In the genomic region with DNA sequence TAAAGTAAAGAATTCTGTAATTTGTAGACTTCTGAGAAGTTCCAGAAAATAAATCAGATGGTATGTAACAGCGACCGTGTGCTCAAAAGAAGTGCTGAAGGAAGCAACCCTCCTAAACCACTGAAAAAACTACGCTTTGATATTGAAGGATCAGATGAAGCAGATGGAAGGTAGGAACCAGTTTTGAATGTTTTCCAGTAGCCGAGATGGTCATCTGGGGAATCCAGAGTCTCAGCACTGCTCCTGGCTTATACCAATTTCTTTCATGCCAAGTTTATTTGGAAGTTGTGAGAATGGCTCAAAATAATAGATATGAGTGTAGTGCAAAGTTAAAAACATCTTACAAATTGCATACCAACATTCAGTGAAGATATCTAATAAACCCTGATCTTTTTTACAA, we compare ENCODE assay signal across 17 cellular contexts. TPM values are rescaled to one million over a fixed set of nuclear protein-coding genes. Genes with fewer than 3 reads are reported as not detected.
DNase-seq lines count a peak whose midpoint lies in the region; ATAC-seq, FAIRE-seq and TF ChIP-seq lines count a peak whose summit lies in the region.
"Had no signal": no experiment of that assay in that cellular context is flagged by ENCODE, and none has a peak within 500 bp of the region (broad histone marks: within the 10 kb centered on the region; RNA-seq: fewer than 3 reads in every experiment).

No MANE protein-coding gene starts in this region.

- TF ChIP-seq EP300 in GM12878 (IDR thresholded peaks at IDR 0.05; ENCODE audit: borderline replicate concordance in 1 of 2, control insufficient read depth in 1 of 2, low read depth in 2 of 2, low read length in 2 of 2), result no peak

- H3K27me3 ChIP-seq in left ventricle myocardium inferior (ENCODE audit: low read depth) (no peaks in the 10 kb centered on the region), GM12878 (replicated peaks in 1 of 2; ENCODE audit: control insufficient read depth in 2 of 2, insufficient read depth in 2 of 2, low read length in 1 of 2) (no peaks in the 10 kb centered on the region), layer of hippocampus (ENCODE audit: control insufficient read depth, insufficient read depth, low read length) (no peaks in the 10 kb centered on the region), foreskin keratinocyte (no peaks in the 10 kb centered on the region)

- SMC1A ChIA-PET in GM12878 (lab: Charles Lee; ENCODE audit: uncharacterized antibody, unreplicated experiment), result interaction anchor here (0.6 to 2.6 kb wide), 9 partner anchors 8 to 733 kb away, joined by 3 to 11 read pairs (median 4); no protein-coding TSS in a partner anchor

- H3K4me1 ChIP-seq in left ventricle myocardium inferior (peaks cover 2% of the 10 kb centered on the region), GM12878 (ENCODE audit: control insufficient read depth, insufficient read depth, low read length) (peaks cover 22% of the 10 kb centered on the region; the same call in 1 of the 2 replicates), foreskin keratinocyte (no peaks in the 10 kb centered on the region)

- in situ Hi-C loops in GM12878 (cut with MboI), result no loop called here

- H4K20me1 ChIP-seq in GM12878 (ENCODE audit: control insufficient read depth, insufficient read depth), result no peaks in the 10 kb centered on the region

- no TSS peak for BruUV-seq in GM12878 (replicated peaks; lab: Mats Ljungman, UMichigan)

- H2AFZ ChIP-seq in GM12878 (ENCODE audit: control insufficient read depth, low read depth, low read length), result no peak overlapping the region

- H3K9ac ChIP-seq in GM12878 (ENCODE audit: control insufficient read depth, insufficient read depth, low read length), result no peak overlapping the region

- POLR2A ChIA-PET in GM12878 (lab: Charles Lee), result no interaction called here

- H3K4me2 ChIP-seq in GM12878 (ENCODE audit: control insufficient read depth, insufficient read depth), result 0 out of 2 replicates have a peak overlapping the region, but pooled peaks have one; percentile 5

- H3K4me3 ChIP-seq in left ventricle myocardium inferior (peak overlapping the region; percentile 8), GM12878 (no peak overlapping the region; the same call in 1 of the 2 replicates)

- TF ChIP-seq CTCF in left ventricle myocardium inferior (IDR thresholded peaks at IDR 0.05; ENCODE audit: borderline replicate concordance) (no peak), GM12878 (IDR thresholded peaks at IDR 0.05 in 2 of 3, conservative IDR thresholded peaks at IDR 0.05 in 1 of 3; ENCODE audit: control insufficient read depth in 2 of 3, extremely low read depth in 1 of 3, insufficient read depth in 1 of 3, low read depth in 3 of 3, low read length in 3 of 3) (no peak), foreskin keratinocyte (conservative IDR thresholded peaks at IDR 0.05) (no peak)

- RAD21 ChIA-PET in GM12878 (lab: Charles Lee; ENCODE audit: unreplicated experiment), result interaction anchor here (0.8 to 2.0 kb wide), 5 partner anchors 10 to 103 kb away, joined by 3 to 10 read pairs (median 4); no protein-coding TSS in a partner anchor

- H3K36me3 ChIP-seq in left ventricle myocardium inferior (peaks cover 50% of the 10 kb centered on the region), GM12878 (ENCODE audit: control insufficient read depth in 2 of 2, insufficient read depth in 2 of 2, low read length in 1 of 2) (peaks cover 0 to 7% of the 10 kb centered on the region in 2 experiments; a peak in 2 of 4 replicates)

- no peaks in the 10 kb centered on the region for H3K79me2 ChIP-seq in GM12878 (ENCODE audit: control insufficient read depth, insufficient read depth, low read length)

- 72% methylated on average over 4 of the region's 4 CpGs for WGBS in GM12878 (ENCODE audit: insufficient coverage, insufficient replicate concordance, low lambda C conversion rate, missing lambda C conversion rate)

- intact Hi-C loops in left ventricle myocardium inferior (cut with micrococcal nuclease), result no loop called here
- intact Hi-C loops in left cardiac atrium (cut with DNase I), result no loop called here
- intact Hi-C loops in GM12878 (cut with micrococcal nuclease; ENCODE audit: unreplicated experiment), result no loop called here

- CTCF ChIA-PET in GM12878 (lab: Yijun Ruan, JAX), result interaction anchor here (0.7 to 2.7 kb wide), 3 partner anchors 15 to 100 kb away, joined by 3 to 10 read pairs (median 3); no protein-coding TSS in a partner anchor

- H3K9me3 ChIP-seq in left ventricle myocardium inferior (replicated peaks) (no peaks in the 10 kb centered on the region), GM12878 (replicated peaks; ENCODE audit: control insufficient read depth, insufficient read depth, low read length) (no peaks in the 10 kb centered on the region; the same call in 1 of the 3 replicates)

- FAIRE-seq in GM12878 (lab: Jason Lieb, UNC), result no peak
- FAIRE-seq: D721Med, G401.6, H1 had no signal

- TF ChIP-seq RAD21 in GM12878 (IDR thresholded peaks at IDR 0.05; ENCODE audit: insufficient read depth, low read depth, low read length), result no peak

- DNase-seq in left ventricle myocardium inferior (no peak), left cardiac atrium (no peak), GM12878 (ENCODE audit: low read depth, low spot score) (no peak), NCI-H1436 treated with DMSO at 0.1 percent for 48 hours (lab: John Stamatoyannopoulos, UW) (no peak), foreskin keratinocyte (no peak)
- no peak for DNase-seq in activated naive CD4-positive, alpha-beta T cell treated with anti-CD3 and anti-CD28 coated beads, Interleukin-2, amount 50 U/mL, for 16 hours
- no peak for DNase-seq in activated CD4-positive, CD25-positive, alpha-beta regulatory T cell (lab: John Stamatoyannopoulos, UW)
- DNase-seq: CD8-positive, alpha-beta memory T cell; DMS79 treated with DMSO at 0.1 percent for 48 hours; NCI-H1436; NCI-H2081; NCI-H510A treated with DMSO at 0.1 percent for 48 hours had no signal

- ATAC-seq in left cardiac atrium (no peak), GM12878 (peak; percentile 14; the same call in 2 of the 3 replicates), foreskin keratinocyte (no peak)
- ATAC-seq: Panc1 had no signal

- no peak for TF ChIP-seq POLR2A in GM12878 (IDR thresholded peaks at IDR 0.05; ENCODE audit: low read depth, low read length)

- H3K27ac ChIP-seq in left ventricle myocardium inferior (replicated peaks), result peak overlapping the region; percentile 34
- peak overlapping the region; percentile 33 for H3K27ac ChIP-seq in GM12878 (ENCODE audit: control insufficient read depth, insufficient read depth)
- H3K27ac ChIP-seq in layer of hippocampus (ENCODE audit: low read depth, low read length), result peak overlapping the region; percentile 1
- H3K27ac ChIP-seq in foreskin keratinocyte, result no peak overlapping the region

TF ChIP-seq in GM12878, 131 proteins besides CTCF, POLR2A, EP300 and RAD21 (continues in another document):
- TF ChIP-seq ZNF217 (IDR thresholded peaks at IDR 0.05) (no peak), NFIC (IDR thresholded peaks at IDR 0.05; ENCODE audit: low read depth, low read length) (no peak), SMAD1 (IDR thresholded peaks at IDR 0.05; ENCODE audit: low read depth, partially characterized antibody) (no peak), ZZZ3 (IDR thresholded peaks at IDR 0.05; ENCODE audit: control insufficient read depth, insufficient read length, low read depth) (no peak), FOXM1 (IDR thresholded peaks at IDR 0.05; ENCODE audit: low read depth, low read length) (no peak), PML (IDR thresholded peaks at IDR 0.05; ENCODE audit: low read length) (no peak), CEBPB (IDR thresholded peaks at IDR 0.05; ENCODE audit: borderline replicate concordance in 1 of 2, low read depth in 2 of 2, low read length in 2 of 2) (no peak), POLR2AphosphoS2 (IDR thresholded peaks at IDR 0.05; ENCODE audit: low read depth, low read length) (no peak), IRF4 (IDR thresholded peaks at IDR 0.05; ENCODE audit: low read depth, low read length) (no peak), ZNF384 (IDR thresholded peaks at IDR 0.05; ENCODE audit: borderline replicate concordance, low read depth, low read length) (no peak)
- TF ChIP-seq, protein P1, sequence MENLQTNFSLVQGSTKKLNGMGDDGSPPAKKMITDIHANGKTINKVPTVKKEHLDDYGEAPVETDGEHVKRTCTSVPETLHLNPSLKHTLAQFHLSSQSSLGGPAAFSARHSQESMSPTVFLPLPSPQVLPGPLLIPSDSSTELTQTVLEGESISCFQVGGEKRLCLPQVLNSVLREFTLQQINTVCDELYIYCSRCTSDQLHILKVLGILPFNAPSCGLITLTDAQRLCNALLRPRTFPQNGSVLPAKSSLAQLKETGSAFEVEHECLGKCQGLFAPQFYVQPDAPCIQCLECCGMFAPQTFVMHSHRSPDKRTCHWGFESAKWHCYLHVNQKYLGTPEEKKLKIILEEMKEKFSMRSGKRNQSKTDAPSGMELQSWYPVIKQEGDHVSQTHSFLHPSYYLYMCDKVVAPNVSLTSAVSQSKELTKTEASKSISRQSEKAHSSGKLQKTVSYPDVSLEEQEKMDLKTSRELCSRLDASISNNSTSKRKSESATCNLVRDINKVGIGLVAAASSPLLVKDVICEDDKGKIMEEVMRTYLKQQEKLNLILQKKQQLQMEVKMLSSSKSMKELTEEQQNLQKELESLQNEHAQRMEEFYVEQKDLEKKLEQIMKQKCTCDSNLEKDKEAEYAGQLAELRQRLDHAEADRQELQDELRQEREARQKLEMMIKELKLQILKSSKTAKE (IDR thresholded peaks at IDR 0.05; ENCODE audit: low read depth, poor library complexity, severe bottlenecking), result no peak

RNA-seq across cellular contexts. Expression of a gene that starts 56.2 kb away (rescaled TPM):
- total RNA-seq in left ventricle myocardium inferior (14.8 TPM), left cardiac atrium (10 to 100 TPM in 1 of 2 donors, 1 to 10 TPM in 1; 9.7 to 13.9 TPM), GM12878 (2014; rRNA removed) (5.0 and 6.9 TPM in 2 replicates), GM12878 (2014; rRNA removed; fragmentation: Illumina TruSeq; extraction: Trizol) (6.9 and 8.3 TPM in 2 replicates), GM12878 (2021) (5.9 and 7.7 TPM in 2 replicates), foreskin keratinocyte (3.2 and 4.1 TPM in 2 replicates)
- 2.7 and 4.2 TPM in 2 replicates for total RNA-seq in GM12878 (2013; cell fraction: nucleolus; rRNA removed)
- polyA plus RNA-seq in GM12878 (2011; ENCODE audit: low read depth), result 9.4 TPM
- polyA plus RNA-seq in GM12878 (2011; rRNA removed) (9.8 and 15.3 TPM in 2 replicates), GM12878 (2014; fragmentation: Illumina TruSeq; extraction: Trizol) (7.4 and 8.7 TPM in 2 replicates), GM12878 (2014; fragmentation: Nextera tagmentation; extraction: Ambion mirVana) (10 to 100 TPM in 1 of 2 experiments, 1 to 10 TPM in 1; 8.7 to 10.4 TPM), GM12878 (2014; rRNA removed) (7.5 and 7.7 TPM in 2 replicates), GM12878 (2016; fragmentation: Nextera tagmentation; extraction: Ambion mirVana) (10 to 100 TPM; 15.8 to 16.0 TPM), foreskin keratinocyte (1.6 and 2.1 TPM in 2 replicates)
- polyA plus RNA-seq in GM12878 (2011; cell fraction: cytosol; rRNA removed), result 3.9 and 5.7 TPM in 2 replicates
- polyA plus RNA-seq in GM12878 (2011; cell fraction: nucleus; rRNA removed), result 14.0 and 14.2 TPM in 2 replicates
- polyA plus RNA-seq in GM12878 (2012), result 9.5 and 16.1 TPM in 2 replicates
- polyA minus RNA-seq in GM12878 (2011; rRNA and poly(A)+ RNA removed), result 6.9 and 8.3 TPM in 2 replicates
- polyA minus RNA-seq in GM12878 (2011; cell fraction: cytosol; rRNA and poly(A)+ RNA removed), result 1.6 and 1.9 TPM in 2 replicates
- 2.9 and 3.6 TPM in 2 replicates for polyA minus RNA-seq in GM12878 (2011; cell fraction: nucleus; rRNA and poly(A)+ RNA removed)
